8 cellular contexts compared by ENCODE assay signal in genomic region chr12:24991209-24992049, GRCh38. TPM values are rescaled to one million over a fixed set of nuclear protein-coding genes. Genes with fewer than 3 reads are reported as not detected.
A peak's percentile ranks its signal among the peaks of the same experiment; 100 is the strongest.
DNase-seq lines count a peak whose midpoint lies in the region; ATAC-seq, FAIRE-seq and TF ChIP-seq lines count a peak whose summit lies in the region.

No MANE protein-coding gene starts in this region.

- no peak overlapping the region for H3K14ac ChIP-seq in H1 (ENCODE audit: insufficient read length)

- DNase-seq in DMS153 (lab: John Stamatoyannopoulos, UW), result peak; percentile 2
- DNase-seq in GM20000 (ENCODE audit: low spot score), result peak; percentile 56
- peak; percentile 76 for DNase-seq in MM.1S
- DNase-seq in RPMI7951 (ENCODE audit: low read depth), result peak; percentile 50
- no peak for DNase-seq in H1 (ENCODE audit: low read depth in 1 of 2, low spot score in 2 of 2)
- DNase-seq in mesendoderm, result peak; percentile 51
- no peak for DNase-seq in mesenteric fat pad (ENCODE audit: low spot score)

- no peak for TF ChIP-seq EP300 in H1 (IDR thresholded peaks at IDR 0.05; ENCODE audit: borderline replicate concordance in 1 of 2, low read depth in 2 of 2, low read length in 2 of 2)

- H3K23me2 ChIP-seq in H1 (ENCODE audit: low read depth, low read length), result no peaks in the 10 kb centered on the region

- H3K9me2 ChIP-seq in MM.1S (replicated peaks; ENCODE audit: insufficient read depth, low read length), result no peaks in the 10 kb centered on the region

- H2BK15ac ChIP-seq in H1 (ENCODE audit: low read length) (no peak overlapping the region), mesendoderm (replicated peaks; ENCODE audit: low read depth) (no peak overlapping the region)

- no peak overlapping the region for H3K23ac ChIP-seq in H1 (ENCODE audit: insufficient read length)
- H3K23ac ChIP-seq in mesendoderm (ENCODE audit: low read length), result no peak overlapping the region

- ATAC-seq in HG03460 (IDR thresholded peaks at IDR 0.05; ENCODE audit: unreplicated experiment), result no peak

- WGBS in H1 (ENCODE audit: extremely low coverage in 1 of 2, insufficient coverage in 1 of 2, insufficient read length in 1 of 2, insufficient replicate concordance in 2 of 2, low coverage in 1 of 2, low lambda C conversion rate in 2 of 2, missing lambda C conversion rate in 1 of 2), 2 experiments, result 45% methylated on average over 9 of the region's 9 CpGs; no CpG with 5 or more reads in 1 of the 2 experiments
- no CpG with 5 or more reads among the region's 9 CpGs for WGBS in mesendoderm (ENCODE audit: extremely low coverage, insufficient coverage, low lambda C conversion rate)

- H4K8ac ChIP-seq in H1 (ENCODE audit: extremely low read depth, insufficient read depth, low read length) (no peak overlapping the region; the same call in 1 of the 2 replicates), mesendoderm (ENCODE audit: low read depth, low read length) (no peak overlapping the region)

- no peak overlapping the region for H2BK20ac ChIP-seq in H1 (ENCODE audit: low read length)

- no peak overlapping the region for H3K27ac ChIP-seq in MM.1S (ENCODE audit: low read length)
- no peak overlapping the region for H3K27ac ChIP-seq in H1 (ENCODE audit: low read depth, low read length)
- no peak overlapping the region for H3K27ac ChIP-seq in mesendoderm (ENCODE audit: low read depth, low read length)

- no peaks in the 10 kb centered on the region for H4K20me1 ChIP-seq in MM.1S (ENCODE audit: insufficient read depth, low read length)
- H4K20me1 ChIP-seq in H1 (replicated peaks in 1 of 2; ENCODE audit: control insufficient read depth in 1 of 2, insufficient read depth in 2 of 2, low read length in 2 of 2), result no peaks in the 10 kb centered on the region

- FAIRE-seq in H1 (lab: Jason Lieb, UNC), result peak; percentile 58

- no peak overlapping the region for H2AFZ ChIP-seq in MM.1S (ENCODE audit: low read length)
- no peak overlapping the region for H2AFZ ChIP-seq in H1 (ENCODE audit: low read length)

- H3K27me3 ChIP-seq in MM.1S (replicated peaks; ENCODE audit: insufficient read depth, low read length) (no peaks in the 10 kb centered on the region), H1 (replicated peaks in 1 of 4; ENCODE audit: control insufficient read depth in 3 of 4, extremely low read depth in 1 of 4, insufficient read depth in 3 of 4, low read length in 3 of 4) (no peaks in the 10 kb centered on the region), mesendoderm (ENCODE audit: insufficient read depth, low read length, poor library complexity) (no peaks in the 10 kb centered on the region)

- peak; percentile 82 to 86 for TF ChIP-seq RAD21 in H1 (IDR thresholded peaks at IDR 0.05 in 1 of 2, conservative IDR thresholded peaks at IDR 0.05 in 1 of 2; ENCODE audit: low read depth in 2 of 2, low read length in 2 of 2)

- H2BK5ac ChIP-seq in H1 (ENCODE audit: low read depth, low read length), result no peak overlapping the region
- no peak overlapping the region for H2BK5ac ChIP-seq in mesendoderm (ENCODE audit: low read length)

- H3K79me1 ChIP-seq in H1 (ENCODE audit: low read depth, low read length) (no peaks in the 10 kb centered on the region), mesendoderm (ENCODE audit: low read length) (no peaks in the 10 kb centered on the region)

- H3K9me3 ChIP-seq in MM.1S (replicated peaks; ENCODE audit: insufficient read depth, low read length), result no peaks in the 10 kb centered on the region
- H3K9me3 ChIP-seq in H1 (ENCODE audit: insufficient read depth in 2 of 2, low read depth in 1 of 2, low read length in 1 of 2), result no peaks in the 10 kb centered on the region

- H2BK120ac ChIP-seq in H1 (replicated peaks; ENCODE audit: low read depth, low read length), result no peak overlapping the region
- H2BK120ac ChIP-seq in mesendoderm (ENCODE audit: low read depth, low read length), result no peak overlapping the region

- H3K4me1 ChIP-seq in MM.1S (ENCODE audit: low read length) (peaks cover 10% of the 10 kb centered on the region), H1 (replicated peaks in 1 of 4; ENCODE audit: control insufficient read depth in 3 of 4, insufficient read depth in 4 of 4, low read length in 3 of 4) (no peaks in the 10 kb centered on the region), mesendoderm (ENCODE audit: control insufficient read depth, low read depth, low read length) (no peaks in the 10 kb centered on the region)

- H3F3A ChIP-seq in MM.1S (ENCODE audit: insufficient read depth, low read length), result no peaks in the 10 kb centered on the region; the same call in 1 of the 2 replicates

- H3K36me3 ChIP-seq in MM.1S (replicated peaks; ENCODE audit: insufficient read depth, low read length) (no peaks in the 10 kb centered on the region), H1 (ENCODE audit: control insufficient read depth in 2 of 4, insufficient read depth in 4 of 4, low read length in 3 of 4) (no peaks in the 10 kb centered on the region), mesendoderm (ENCODE audit: control insufficient read depth, insufficient read depth, low read length) (no peaks in the 10 kb centered on the region)

- H3K18ac ChIP-seq in H1 (ENCODE audit: extremely low read depth, low read length) (no peak overlapping the region), mesendoderm (ENCODE audit: low read length) (no peak overlapping the region)

- CTCF ChIA-PET in H1 (lab: Charles Lee; ENCODE audit: partially characterized antibody), result interaction anchor here (0.5 to 5.5 kb wide), 38 partner anchors 8 to 355 kb away, joined by 3 to 57 read pairs (median 4); a partner anchor contains a TSS

- no peak overlapping the region for H3K4ac ChIP-seq in H1 (replicated peaks; ENCODE audit: insufficient read length, low read depth, low read length)
- H3K4ac ChIP-seq in mesendoderm (ENCODE audit: low read depth, low read length), result no peak overlapping the region

- H2AK5ac ChIP-seq in H1 (ENCODE audit: low read depth, low read length) (no peak overlapping the region), mesendoderm (ENCODE audit: low read length) (no peak overlapping the region)

- no peak overlapping the region for H3K4me3 ChIP-seq in MM.1S (ENCODE audit: low read length)
- H3K4me3 ChIP-seq in H1 (ENCODE audit: extremely low read depth in 1 of 4, insufficient read depth in 2 of 4, low read depth in 3 of 4, low read length in 4 of 4), result no peak overlapping the region
- H3K4me3 ChIP-seq in mesendoderm (ENCODE audit: low read length), result no peak overlapping the region

- no peak overlapping the region for H3K56ac ChIP-seq in H1 (replicated peaks; ENCODE audit: insufficient read length, low read depth, low read length)
- no peak overlapping the region for H3K56ac ChIP-seq in mesendoderm (ENCODE audit: low read length)

- TF ChIP-seq CTCF in GM20000 (IDR thresholded peaks at IDR 0.05; ENCODE audit: extremely low read depth, missing control alignments), result no peak
- peak; percentile 57 for TF ChIP-seq CTCF in MM.1S (IDR thresholded peaks at IDR 0.05; ENCODE audit: low read length)
- peak in 2 of 3 experiments; percentile 48 to 55; a peak in 2 of 4 replicates for TF ChIP-seq CTCF in H1 (IDR thresholded peaks at IDR 0.05; ENCODE audit: control extremely low read depth in 1 of 3, insufficient read depth in 1 of 3, low read depth in 1 of 3, low read length in 3 of 3)

- no peaks in the 10 kb centered on the region for H3K79me2 ChIP-seq in MM.1S (ENCODE audit: low read length)
- no peaks in the 10 kb centered on the region for H3K79me2 ChIP-seq in H1 (ENCODE audit: control insufficient read depth in 1 of 2, insufficient read depth in 2 of 2, low read length in 2 of 2)
- H3K79me2 ChIP-seq in mesendoderm (ENCODE audit: control insufficient read depth, insufficient read depth, low read length), result no peaks in the 10 kb centered on the region

- H4K5ac ChIP-seq in H1 (ENCODE audit: insufficient read length, low read depth, low read length) (no peak overlapping the region), mesendoderm (ENCODE audit: low read length) (no peak overlapping the region)

- no peak for TF ChIP-seq POLR2A in H1 (IDR thresholded peaks at IDR 0.05; ENCODE audit: control extremely low read depth in 1 of 2, low read depth in 2 of 2, low read length in 2 of 2)

- H3K9ac ChIP-seq in MM.1S (ENCODE audit: low read length) (no peak overlapping the region), H1 (replicated peaks in 1 of 4; ENCODE audit: extremely low read depth in 1 of 4, low read depth in 3 of 4, low read length in 3 of 4) (no peak overlapping the region), mesendoderm (ENCODE audit: low read length) (no peak overlapping the region)

- no peak overlapping the region for H4K91ac ChIP-seq in H1 (replicated peaks; ENCODE audit: insufficient read length, low read length)

- no peak overlapping the region for H3K4me2 ChIP-seq in MM.1S (ENCODE audit: low read depth, low read length)
- no peak overlapping the region for H3K4me2 ChIP-seq in H1 (ENCODE audit: insufficient read depth in 1 of 2, low read depth in 2 of 2, low read length in 2 of 2)
- H3K4me2 ChIP-seq in mesendoderm (ENCODE audit: low read length), result no peak overlapping the region

- POLR2A ChIA-PET in H1 (lab: Charles Lee; ENCODE audit: partially characterized antibody), result no interaction called here

- no peak overlapping the region for H2BK12ac ChIP-seq in H1 (ENCODE audit: low read depth, low read length)

TF ChIP-seq in H1, 55 proteins besides CTCF, POLR2A, EP300 and RAD21 (continues in another document):
- no peak for TF ChIP-seq TAF7 (optimal IDR thresholded peaks at IDR 0.05; ENCODE audit: borderline replicate concordance, low read depth, low read length)

RNA-seq across cellular contexts. Expression of gene BCAT1, which starts 42.5 kb away (rescaled TPM):
- total RNA-seq in RPMI7951 (2014; rRNA removed; shearing (Covaris generic)), result 85.7 and 108 TPM in 2 replicates
- total RNA-seq in H1 (2021; fragmentation: NEBNext Ultra II Directional; extraction: Animal tissue kit (Norgen Biotek cat#: 25700)), result 256 and 263 TPM in 2 replicates
- 16.0 and 19.7 TPM in 2 replicates for polyA plus RNA-seq in H1 (2011; rRNA removed)
- 23.2 TPM for polyA plus RNA-seq in H1 (2011; cell fraction: cytosol; rRNA removed)
- polyA plus RNA-seq in H1 (2011; cell fraction: nucleus; rRNA removed), result 32.6 TPM
- 67.2 to 119 TPM (median 97.2 TPM) in 4 replicates for polyA plus RNA-seq in H1 (2012, experiment 1 of 2)
- polyA plus RNA-seq in H1 (2012, experiment 2 of 2), result 9.2 TPM
- 131 TPM for polyA plus RNA-seq in H1 (2013, experiment 1 of 2)
- 113 TPM for polyA plus RNA-seq in H1 (2013, experiment 2 of 2)
- polyA minus RNA-seq in H1 (2011; rRNA and poly(A)+ RNA removed), result 84.4 and 126 TPM in 2 replicates
- 64.7 TPM for polyA minus RNA-seq in H1 (2011; cell fraction: cytosol; rRNA and poly(A)+ RNA removed)
- polyA minus RNA-seq in H1 (2011; cell fraction: nucleus; rRNA and poly(A)+ RNA removed), result 186 TPM
- polyA plus RNA-seq in mesendoderm (2013, experiment 1 of 2), result 131 TPM
- polyA plus RNA-seq in mesendoderm (2013, experiment 2 of 2), result 130 TPM
- 40.8 TPM for total RNA-seq in mesenteric fat pad

Comparison
In these comparisons a context has a peak if more than half of its experiments do, and no peak if none do; other contexts are left out.
1. DNase-seq: peak in DMS153 (single experiment), GM20000 (single experiment), MM.1S (single experiment), RPMI7951 (single experiment) and mesendoderm (single experiment); none in H1 (0 of 2) and mesenteric fat pad (single experiment).